Comparison of ENCODE assay signal across 11 cellular contexts in the genomic region with DNA sequence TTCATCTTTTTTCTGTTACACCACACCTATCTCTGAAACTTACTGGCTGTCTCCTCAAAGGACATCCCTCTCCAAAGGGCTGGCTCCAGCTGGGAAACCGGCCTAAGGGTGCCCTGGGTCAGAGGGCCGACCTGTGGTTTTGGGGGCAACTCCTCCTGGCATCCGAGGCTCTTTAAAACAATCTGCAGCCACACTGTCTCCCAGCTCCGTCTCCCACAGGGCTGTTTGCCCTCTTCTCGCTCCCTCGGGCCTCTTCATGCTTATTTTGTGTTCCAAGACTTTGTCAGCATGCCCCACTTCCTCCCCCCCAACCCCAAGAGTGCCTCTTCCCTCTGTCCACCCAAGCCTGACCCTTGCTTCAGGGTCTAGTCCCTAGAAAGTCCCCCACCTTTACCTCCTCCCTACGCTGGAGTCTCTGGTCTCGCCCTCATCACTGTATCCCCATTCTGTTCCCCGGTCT. TPM values are rescaled to one million over a fixed set of nuclear protein-coding genes. Genes with fewer than 3 reads are reported as not detected.
DNase-seq lines count a peak whose midpoint lies in the region; ATAC-seq and TF ChIP-seq lines count a peak whose summit lies in the region.
"Had no signal": no experiment of that assay in that cellular context is flagged by ENCODE, and none has a peak within 500 bp of the region (broad histone marks: within the 10 kb centered on the region; RNA-seq: fewer than 3 reads in every experiment).

No MANE protein-coding gene starts in this region.

- H3K27ac ChIP-seq in CD4-positive, CD25-positive, alpha-beta regulatory T cell (ENCODE audit: insufficient read depth, low read length, poor library complexity, severe bottlenecking): peak overlapping the region; percentile 95

- H3K27me3 Mint-ChIP-seq in CD4-positive, CD25-positive, alpha-beta regulatory T cell: peaks cover 8% of the 10 kb centered on the region
- peaks cover 2% of the 10 kb centered on the region for H3K27me3 Mint-ChIP-seq in HFFc6 (ENCODE audit: insufficient read depth)
- H3K27me3 Mint-ChIP-seq in activated naive CD8-positive, alpha-beta T cell treated with anti-CD3 and anti-CD28 coated beads, Interleukin-2, amount 10 ng/mL, durations not matched to agents 7 days and 5 days: no peaks in the 10 kb centered on the region
- H3K27me3 Mint-ChIP-seq in naive B cell: no peaks in the 10 kb centered on the region

- no peaks in the 10 kb centered on the region for H3K9me3 Mint-ChIP-seq in CD4-positive, CD25-positive, alpha-beta regulatory T cell
- H3K9me3 Mint-ChIP-seq in HFFc6 (no peaks in the 10 kb centered on the region), naive B cell (no peaks in the 10 kb centered on the region)
- no peaks in the 10 kb centered on the region for H3K9me3 Mint-ChIP-seq in activated naive CD8-positive, alpha-beta T cell treated with anti-CD3 and anti-CD28 coated beads, Interleukin-2, amount 10 ng/mL, durations not matched to agents 7 days and 5 days

- no peak for ATAC-seq in CD4-positive, CD25-positive, alpha-beta regulatory T cell (ENCODE audit: low read depth in 2 of 2)
- ATAC-seq in activated naive CD8-positive, alpha-beta T cell treated with anti-CD3 and anti-CD28 coated beads, Interleukin-2, amount 10 ng/mL, durations not matched to agents 7 days and 5 days (ENCODE audit: low read depth): no peak
- no peak for ATAC-seq in naive B cell (ENCODE audit: low read depth in 2 of 2)
- ATAC-seq in HG02571 (IDR thresholded peaks at IDR 0.05; ENCODE audit: unreplicated experiment): no peak

- H3K36me3 ChIP-seq in CD4-positive, CD25-positive, alpha-beta regulatory T cell (ENCODE audit: control insufficient read depth, insufficient read depth, low read length): no peaks in the 10 kb centered on the region
- H3K36me3 ChIP-seq: prostate gland had no signal

- no peak for TF ChIP-seq CTCF in HFFc6 (IDR thresholded peaks at IDR 0.05)

- peaks cover 88% of the 10 kb centered on the region for H3K4me1 ChIP-seq in CD4-positive, CD25-positive, alpha-beta regulatory T cell (ENCODE audit: control insufficient read depth, insufficient read depth, low read length, poor library complexity, severe bottlenecking)

- H3K27me3 ChIP-seq in CD4-positive, CD25-positive, alpha-beta regulatory T cell (ENCODE audit: control insufficient read depth, insufficient read depth, low read length): no peaks in the 10 kb centered on the region

- peaks cover 23 to 75% (median 55%) of the 10 kb centered on the region in 4 donors for H3K4me1 Mint-ChIP-seq in CD4-positive, CD25-positive, alpha-beta regulatory T cell
- H3K4me1 Mint-ChIP-seq in HFFc6 (ENCODE audit: low read depth) (peaks cover 62% of the 10 kb centered on the region), naive B cell (peaks cover 77 to 83% (median 78%) of the 10 kb centered on the region in 3 donors)
- H3K4me1 Mint-ChIP-seq in activated naive CD8-positive, alpha-beta T cell treated with anti-CD3 and anti-CD28 coated beads, Interleukin-2, amount 10 ng/mL, durations not matched to agents 7 days and 5 days: peaks cover 63% of the 10 kb centered on the region

- peaks cover 9% of the 10 kb centered on the region for H3K36me3 Mint-ChIP-seq in CD4-positive, CD25-positive, alpha-beta regulatory T cell
- H3K36me3 Mint-ChIP-seq in HFFc6 (ENCODE audit: low read depth) (no peaks in the 10 kb centered on the region), naive B cell (peaks cover 0 to 14% of the 10 kb centered on the region in 2 donors)
- peaks cover 18% of the 10 kb centered on the region for H3K36me3 Mint-ChIP-seq in activated naive CD8-positive, alpha-beta T cell treated with anti-CD3 and anti-CD28 coated beads, Interleukin-2, amount 10 ng/mL, durations not matched to agents 7 days and 5 days

- no peak for DNase-seq in CD4-positive, CD25-positive, alpha-beta regulatory T cell
- DNase-seq in HFFc6 (no peak), naive B cell (no peak), HPDE6-E6E7 (ENCODE audit: extremely low spot score) (no peak), NCI-H526 treated with DMSO at 0.1 percent for 48 hours (lab: John Stamatoyannopoulos, UW) (no peak), AG08395 (ENCODE audit: low spot score) (no peak)
- peak; percentile 47 for DNase-seq in activated naive CD8-positive, alpha-beta T cell treated with anti-CD3 and anti-CD28 coated beads, Interleukin-2, amount 10 ng/mL, durations not matched to agents 7 days and 5 days
- DNase-seq: DMS153, NCI-H1092 had no signal

- POLR2A ChIA-PET in activated naive CD8-positive, alpha-beta T cell treated with anti-CD3 and anti-CD28 coated beads, Interleukin-2, amount 10 ng/mL, durations not matched to agents 7 days and 5 days (lab: Charles Lee): interaction anchor here (0.5 to 21.9 kb wide), 16 partner anchors 9 to 240 kb away, joined by 3 to 709 read pairs (median 4); partner anchors contain the start of genes ARID3B, CLK3, COX5A and CPLX3

- peak overlapping the region; percentile 94 to 100 (median 99) for H3K27ac Mint-ChIP-seq in CD4-positive, CD25-positive, alpha-beta regulatory T cell
- H3K27ac Mint-ChIP-seq in HFFc6 (peak overlapping the region; percentile 31), naive B cell (peak overlapping the region; percentile 92 to 100 (median 99))
- peak overlapping the region; percentile 99 for H3K27ac Mint-ChIP-seq in activated naive CD8-positive, alpha-beta T cell treated with anti-CD3 and anti-CD28 coated beads, Interleukin-2, amount 10 ng/mL, durations not matched to agents 7 days and 5 days

- H3K9me3 ChIP-seq in CD4-positive, CD25-positive, alpha-beta regulatory T cell (ENCODE audit: control insufficient read depth in 2 of 2, low read length in 2 of 2): no peaks in the 10 kb centered on the region
- H3K9me3 ChIP-seq: prostate gland had no signal

- H3K4me3 Mint-ChIP-seq in CD4-positive, CD25-positive, alpha-beta regulatory T cell: peak overlapping the region; percentile 94 to 98 (median 96)
- H3K4me3 Mint-ChIP-seq in HFFc6 (peak overlapping the region; percentile 90), naive B cell (peak overlapping the region; percentile 84 to 99 (median 96))
- peak overlapping the region; percentile 97 for H3K4me3 Mint-ChIP-seq in activated naive CD8-positive, alpha-beta T cell treated with anti-CD3 and anti-CD28 coated beads, Interleukin-2, amount 10 ng/mL, durations not matched to agents 7 days and 5 days

- peak overlapping the region; percentile 92 for H3K4me3 ChIP-seq in CD4-positive, CD25-positive, alpha-beta regulatory T cell (ENCODE audit: low read depth, low read length)
- H3K4me3 ChIP-seq: prostate gland had no signal

RNA-seq across cellular contexts. Expression of gene CSK, which starts 1.3 kb away (rescaled TPM):
- total RNA-seq in CD4-positive, CD25-positive, alpha-beta regulatory T cell: 257 TPM
- 100 to 1,000 TPM; 131 to 151 (median 141) TPM for polyA plus RNA-seq in CD4-positive, CD25-positive, alpha-beta regulatory T cell
- 10 to 100 TPM; 48.8 to 59.0 (median 53.3) TPM for total RNA-seq in HFFc6 (2021; fragmentation: NEBNext Ultra II Directional; extraction: Animal tissue kit (Norgen Biotek cat#: 25700))
- total RNA-seq in activated naive CD8-positive, alpha-beta T cell treated with anti-CD3 and anti-CD28 coated beads, Interleukin-2, amount 10 ng/mL, durations not matched to agents 7 days and 5 days: 100 to 1,000 TPM; 269 to 281 TPM
- 100 to 1,000 TPM; 176 to 273 (median 216) TPM for polyA plus RNA-seq in naive B cell (ENCODE audit: low read depth in 6 of 6)

RNA-seq across cellular contexts. Expression of gene CYP1A2, which starts 31.9 kb away (rescaled TPM):
- not detected for total RNA-seq in CD4-positive, CD25-positive, alpha-beta regulatory T cell
- polyA plus RNA-seq in CD4-positive, CD25-positive, alpha-beta regulatory T cell: not detected
- total RNA-seq in HFFc6 (2021; fragmentation: NEBNext Ultra II Directional; extraction: Animal tissue kit (Norgen Biotek cat#: 25700)): not detected
- total RNA-seq in activated naive CD8-positive, alpha-beta T cell treated with anti-CD3 and anti-CD28 coated beads, Interleukin-2, amount 10 ng/mL, durations not matched to agents 7 days and 5 days: not detected
- polyA plus RNA-seq in naive B cell (ENCODE audit: low read depth in 6 of 6): not detected

RNA-seq across cellular contexts. Expression of gene LMAN1L, which starts 32.1 kb away (rescaled TPM):
- not detected for total RNA-seq in CD4-positive, CD25-positive, alpha-beta regulatory T cell
- polyA plus RNA-seq in CD4-positive, CD25-positive, alpha-beta regulatory T cell: not detected
- total RNA-seq in HFFc6 (2021; fragmentation: NEBNext Ultra II Directional; extraction: Animal tissue kit (Norgen Biotek cat#: 25700)): not detected
- under 1 TPM; 0.36 to 0.37 TPM for total RNA-seq in activated naive CD8-positive, alpha-beta T cell treated with anti-CD3 and anti-CD28 coated beads, Interleukin-2, amount 10 ng/mL, durations not matched to agents 7 days and 5 days
- polyA plus RNA-seq in naive B cell (ENCODE audit: low read depth in 6 of 6): not detected

RNA-seq across cellular contexts. Expression of gene CPLX3, which starts 45.9 kb away (rescaled TPM):
- 0.35 TPM for total RNA-seq in CD4-positive, CD25-positive, alpha-beta regulatory T cell
- not detected for polyA plus RNA-seq in CD4-positive, CD25-positive, alpha-beta regulatory T cell
- total RNA-seq in HFFc6 (2021; fragmentation: NEBNext Ultra II Directional; extraction: Animal tissue kit (Norgen Biotek cat#: 25700)): under 1 TPM in 1 of 6 experiments, not detected in 5; 0.09 TPM
- under 1 TPM; 0.17 to 0.28 TPM for total RNA-seq in activated naive CD8-positive, alpha-beta T cell treated with anti-CD3 and anti-CD28 coated beads, Interleukin-2, amount 10 ng/mL, durations not matched to agents 7 days and 5 days
- not detected for polyA plus RNA-seq in naive B cell (ENCODE audit: low read depth in 6 of 6)

RNA-seq across cellular contexts. Expression of gene CYP1A1, which starts 55.2 kb away (rescaled TPM):
- total RNA-seq in CD4-positive, CD25-positive, alpha-beta regulatory T cell: not detected
- not detected for polyA plus RNA-seq in CD4-positive, CD25-positive, alpha-beta regulatory T cell
- not detected for total RNA-seq in HFFc6 (2021; fragmentation: NEBNext Ultra II Directional; extraction: Animal tissue kit (Norgen Biotek cat#: 25700))
- total RNA-seq in activated naive CD8-positive, alpha-beta T cell treated with anti-CD3 and anti-CD28 coated beads, Interleukin-2, amount 10 ng/mL, durations not matched to agents 7 days and 5 days: 10 to 100 TPM; 12.0 to 12.4 TPM
- polyA plus RNA-seq in naive B cell (ENCODE audit: low read depth in 6 of 6): not detected

Comparison
In these comparisons a context has a peak if more than half of its experiments do, and no peak if none do; other contexts are left out.
1. H3K27ac Mint-ChIP-seq: peak in every context shown above with its lines; median percentile 99 in CD4-positive, CD25-positive, alpha-beta regulatory T cell; 99 in activated naive CD8-positive, alpha-beta T cell treated with anti-CD3 and anti-CD28 coated beads, Interleukin-2, amount 10 ng/mL, durations not matched to agents 7 days and 5 days; 99 in naive B cell; 31 in HFFc6.